Comparison of ENCODE assay signal across 17 cellular contexts in genomic region chr1:241163363-241163762, GRCh38.
DNase-seq lines count a peak whose midpoint lies in the region; ATAC-seq and TF ChIP-seq lines count a peak whose summit lies in the region.
"Had no signal": no experiment of that assay in that cellular context is flagged by ENCODE, and none has a peak within 500 bp of the region (broad histone marks: within the 10 kb centered on the region; RNA-seq: fewer than 3 reads in every experiment).

No MANE protein-coding gene starts in this region.

- 28% methylated on average over 4 of the region's 4 CpGs for WGBS in HUES64
- WGBS in endodermal cell (ENCODE audit: insufficient coverage in 1 of 2, insufficient read length in 1 of 2), 2 experiments = 48 to 70% methylated on average over 3 to 4 of the region's 4 CpGs

- peaks cover 16% of the 10 kb centered on the region for H3K4me1 ChIP-seq in HUES64 (ENCODE audit: insufficient read depth, low read length)
- H3K4me1 ChIP-seq in endodermal cell (ENCODE audit: control insufficient read depth, insufficient read depth, low read length) = no peaks in the 10 kb centered on the region

- H3K4me3 Mint-ChIP-seq in endodermal cell = no peak overlapping the region
- no peak overlapping the region for H3K4me3 Mint-ChIP-seq in activated CD8-positive, alpha-beta T cell treated with anti-CD3 and anti-CD28 coated beads, Interleukin-2, amount 10 ng/mL, durations not matched to agents 7 days and 5 days
- no peak overlapping the region for H3K4me3 Mint-ChIP-seq in effector memory CD8-positive, alpha-beta T cell
- H3K4me3 Mint-ChIP-seq: CD14-positive monocyte; CD8-positive, alpha-beta T cell had no signal

- peaks cover 12% of the 10 kb centered on the region for H3K4me1 Mint-ChIP-seq in endodermal cell
- no peaks in the 10 kb centered on the region for H3K4me1 Mint-ChIP-seq in activated CD8-positive, alpha-beta T cell treated with anti-CD3 and anti-CD28 coated beads, Interleukin-2, amount 10 ng/mL, durations not matched to agents 7 days and 5 days (ENCODE audit: low read depth)
- H3K4me1 Mint-ChIP-seq in effector memory CD8-positive, alpha-beta T cell (ENCODE audit: low read depth in 2 of 2) = no peaks in the 10 kb centered on the region
- H3K4me1 Mint-ChIP-seq: CD14-positive monocyte had no signal

- H3K27ac ChIP-seq in HUES64 (ENCODE audit: low read depth, low read length) (peak overlapping the region; percentile 52; the same call in 1 of the 2 replicates), endodermal cell (ENCODE audit: low read depth, low read length) (no peak overlapping the region)
- H3K27ac ChIP-seq: 22Rv1 had no signal

- H3K36me3 Mint-ChIP-seq in endodermal cell (ENCODE audit: low read depth) = no peaks in the 10 kb centered on the region
- H3K36me3 Mint-ChIP-seq in activated CD8-positive, alpha-beta T cell treated with anti-CD3 and anti-CD28 coated beads, Interleukin-2, amount 10 ng/mL, durations not matched to agents 7 days and 5 days (ENCODE audit: low read depth) = no peaks in the 10 kb centered on the region
- no peaks in the 10 kb centered on the region for H3K36me3 Mint-ChIP-seq in effector memory CD8-positive, alpha-beta T cell (ENCODE audit: insufficient read depth)
- H3K36me3 Mint-ChIP-seq: CD14-positive monocyte; CD8-positive, alpha-beta T cell had no signal

- CTCF ChIA-PET in activated CD8-positive, alpha-beta T cell treated with anti-CD3 and anti-CD28 coated beads, Interleukin-2, amount 10 ng/mL, durations not matched to agents 7 days and 5 days (lab: Charles Lee) = no interaction called here

- POLR2A ChIA-PET in activated CD8-positive, alpha-beta T cell treated with anti-CD3 and anti-CD28 coated beads, Interleukin-2, amount 10 ng/mL, durations not matched to agents 7 days and 5 days (lab: Charles Lee) = no interaction called here

- TF ChIP-seq CTCF in endodermal cell (conservative IDR thresholded peaks at IDR 0.05) = no peak

- H3K9me3 Mint-ChIP-seq in endodermal cell = no peaks in the 10 kb centered on the region
- no peaks in the 10 kb centered on the region for H3K9me3 Mint-ChIP-seq in activated CD8-positive, alpha-beta T cell treated with anti-CD3 and anti-CD28 coated beads, Interleukin-2, amount 10 ng/mL, durations not matched to agents 7 days and 5 days (ENCODE audit: insufficient read depth)
- H3K9me3 Mint-ChIP-seq in effector memory CD8-positive, alpha-beta T cell = peaks cover 0 to 20% of the 10 kb centered on the region in 2 donors

- H3K4me3 ChIP-seq in HUES64 (ENCODE audit: low read length) = no peak overlapping the region
- no peak overlapping the region for H3K4me3 ChIP-seq in endodermal cell (ENCODE audit: low read length)
- H3K4me3 ChIP-seq: K562 had no signal

- peak overlapping the region; percentile 4 for H3K27ac Mint-ChIP-seq in endodermal cell
- no peak overlapping the region for H3K27ac Mint-ChIP-seq in activated CD8-positive, alpha-beta T cell treated with anti-CD3 and anti-CD28 coated beads, Interleukin-2, amount 10 ng/mL, durations not matched to agents 7 days and 5 days
- H3K27ac Mint-ChIP-seq in effector memory CD8-positive, alpha-beta T cell = no peak overlapping the region
- H3K27ac Mint-ChIP-seq: CD14-positive monocyte; CD8-positive, alpha-beta T cell had no signal

- DNase-seq in ELF-1 (ENCODE audit: low read depth, low spot score) = peak; percentile 47
- DNase-seq in endodermal cell = peak; percentile 71
- DNase-seq in iPS-NIHi7 (ENCODE audit: extremely low spot score) = peak; percentile 23
- no peak for DNase-seq in HPDE6-E6E7 (ENCODE audit: extremely low spot score)
- no peak for DNase-seq in activated CD8-positive, alpha-beta T cell treated with anti-CD3 and anti-CD28 coated beads, Interleukin-2, amount 10 ng/mL, durations not matched to agents 7 days and 5 days
- DNase-seq in effector memory CD8-positive, alpha-beta T cell = no peak
- no peak for DNase-seq in epidermal melanocyte (ENCODE audit: insufficient read length, low spot score)
- DNase-seq: CD8-positive, alpha-beta T cell; COR-L47; DMS153; DMS79 treated with DMSO at 0.1 percent for 48 hours; EL; GDM1 had no signal

- ATAC-seq in activated CD8-positive, alpha-beta T cell treated with anti-CD3 and anti-CD28 coated beads, Interleukin-2, amount 10 ng/mL, durations not matched to agents 7 days and 5 days = no peak
- ATAC-seq in effector memory CD8-positive, alpha-beta T cell (replicated peaks) = no peak
- ATAC-seq: CD8-positive, alpha-beta T cell; K562 had no signal

- no peaks in the 10 kb centered on the region for H3K27me3 Mint-ChIP-seq in endodermal cell (ENCODE audit: insufficient read depth)
- H3K27me3 Mint-ChIP-seq in activated CD8-positive, alpha-beta T cell treated with anti-CD3 and anti-CD28 coated beads, Interleukin-2, amount 10 ng/mL, durations not matched to agents 7 days and 5 days (ENCODE audit: low read depth) = no peaks in the 10 kb centered on the region
- H3K27me3 Mint-ChIP-seq in effector memory CD8-positive, alpha-beta T cell = no peaks in the 10 kb centered on the region

- no peak overlapping the region for H3K9ac ChIP-seq in HUES64 (ENCODE audit: low read depth, low read length)
- no peak overlapping the region for H3K9ac ChIP-seq in endodermal cell (ENCODE audit: extremely low read depth, low read length, poor library complexity, severe bottlenecking)

- H3K36me3 ChIP-seq in HUES64 (ENCODE audit: insufficient read depth, low read length) = no peaks in the 10 kb centered on the region
- H3K36me3 ChIP-seq in endodermal cell (ENCODE audit: control insufficient read depth, insufficient read depth, low read length) = no peaks in the 10 kb centered on the region

- H3K9me3 ChIP-seq in HUES64 (ENCODE audit: insufficient read depth, low read depth, low read length) (no peaks in the 10 kb centered on the region), endodermal cell (ENCODE audit: control insufficient read depth, low read length) (no peaks in the 10 kb centered on the region)

- H3K27me3 ChIP-seq in HUES64 (ENCODE audit: insufficient read depth, low read length) (no peaks in the 10 kb centered on the region), endodermal cell (ENCODE audit: control insufficient read depth, insufficient read depth, low read length, poor library complexity, severe bottlenecking) (no peaks in the 10 kb centered on the region)

Comparison
In these comparisons a context has a peak if more than half of its experiments do, and no peak if none do; other contexts are left out.
1. DNase-seq: peak in ELF-1 (single experiment), endodermal cell (single experiment) and iPS-NIHi7 (single experiment); none in HPDE6-E6E7 (single experiment), activated CD8-positive, alpha-beta T cell treated with anti-CD3 and anti-CD28 coated beads, Interleukin-2, amount 10 ng/mL, durations not matched to agents 7 days and 5 days (single experiment), effector memory CD8-positive, alpha-beta T cell (0 of 3) and epidermal melanocyte (single experiment).